ENCODE assay signal across 2 cellular contexts in genomic region chr17:60073063-60073462, GRCh38.
TF ChIP-seq lines count a peak whose summit lies in the region.

No MANE protein-coding gene starts in this region.

TF ChIP-seq in HEK293, 187 proteins besides CTCF, POLR2A, EP300 and RAD21:
- no peak for TF ChIP-seq ZNF362 (tag by site-specific recombination; IDR thresholded peaks at IDR 0.05)
- TF ChIP-seq MYNN (tag by site-specific recombination; IDR thresholded peaks at IDR 0.05; ENCODE audit: borderline replicate concordance), result peak; percentile 83

TF ChIP-seq in K562, 482 proteins besides CTCF, POLR2A, EP300 and RAD21:
- TF ChIP-seq ZBTB11 (CRISPR knock-in tag; IDR thresholded peaks at IDR 0.05) (peak in 1 of 3 experiments; percentile 43; a peak in 1 of 6 replicates), RFX1 (IDR thresholded peaks at IDR 0.05) (peak; percentile 56), ZNF668 (CRISPR knock-in tag; IDR thresholded peaks at IDR 0.05) (no peak), ZKSCAN1 (IDR thresholded peaks at IDR 0.05; ENCODE audit: low read depth, low read length) (no peak), MYNN (IDR thresholded peaks at IDR 0.05) (peak; percentile 97), MYNN (CRISPR knock-in tag; IDR thresholded peaks at IDR 0.05) (peak; percentile 64; the same call in 1 of the 2 replicates)
